ENCODE assay signal across 8 cellular contexts in genomic region chr1:210584439-210585113, GRCh38.
DNase-seq lines count a peak whose midpoint lies in the region; ATAC-seq and TF ChIP-seq lines count a peak whose summit lies in the region.

No MANE protein-coding gene starts in this region.

- TF ChIP-seq CTCF in A673 (conservative IDR thresholded peaks at IDR 0.05; ENCODE audit: low read depth, low read length), result peak; percentile 87
- TF ChIP-seq CTCF in WI38 (IDR thresholded peaks at IDR 0.05; ENCODE audit: low read depth, low read length), result peak; percentile 66
- peak in 2 of 3 donors; percentile 31 to 46 for TF ChIP-seq CTCF in breast epithelium (IDR thresholded peaks at IDR 0.05)

- H3K27me3 ChIP-seq in A673 (replicated peaks; ENCODE audit: insufficient read depth, low read depth, low read length, poor library complexity) (peaks cover 24% of the 10 kb centered on the region), breast epithelium (no peaks in the 10 kb centered on the region)

- POLR2A ChIA-PET in A673 (lab: Charles Lee; ENCODE audit: low non-redundant PET), result interaction anchor here (0.6 kb wide), 1 partner anchor 210 kb away, joined by 3 read pairs; no protein-coding TSS in a partner anchor

- no TSS peak for BruUV-seq in A673 (replicated peaks; lab: Mats Ljungman, UMichigan)

- peak; percentile 91 for DNase-seq in A673 (ENCODE audit: low spot score)
- DNase-seq in NCI-H2196 (lab: John Stamatoyannopoulos, UW; ENCODE audit: unreplicated experiment), result peak; percentile 94
- DNase-seq in breast epithelium (ENCODE audit: low spot score in 2 of 2), result peak in 1 of 2 donors; percentile 67
- peak; percentile 91 for DNase-seq in islet precursor cell
- peak; percentile 78 for DNase-seq in stimulated activated CD4-positive, alpha-beta T cell treated with anti-CD3 and anti-CD28 coated beads, Interleukin-1b, Interleukin-23, amount 100 ng/mL, for 48 hours

- H3K4me3 ChIP-seq in A673 (ENCODE audit: low read depth, low read length, poor library complexity, severe bottlenecking) (no peak overlapping the region), WI38 (ENCODE audit: low read depth, low read length) (no peak overlapping the region), breast epithelium (no peak overlapping the region)

- intact Hi-C loops in A673 (cut with micrococcal nuclease; ENCODE audit: unreplicated experiment) (loop anchor here (1.0 to 10.0 kb wide), 5 partner anchors 136 to 550 kb away; partner anchors contain the start of gene KCNH1), breast epithelium (cut with DNase I; ENCODE audit: low total_unique reads) (no loop called here)

- H3K4me1 ChIP-seq in A673 (ENCODE audit: insufficient read depth, low read length, poor library complexity, severe bottlenecking) (no peaks in the 10 kb centered on the region), breast epithelium (no peaks in the 10 kb centered on the region)

- H3K36me3 ChIP-seq in A673 (ENCODE audit: insufficient read depth, low read length, poor library complexity, severe bottlenecking) (no peaks in the 10 kb centered on the region), breast epithelium (no peaks in the 10 kb centered on the region)

- CTCF ChIA-PET in A673 (lab: Charles Lee), result interaction anchor here (0.7 to 2.2 kb wide), 2 partner anchors 549 to 551 kb away, joined by 3 to 14 read pairs; partner anchors contain the start of gene KCNH1

- ATAC-seq in GM18867 (IDR thresholded peaks at IDR 0.05; ENCODE audit: unreplicated experiment), result peak; percentile 93
- peak; percentile 86 for ATAC-seq in HG03175 (IDR thresholded peaks at IDR 0.05; ENCODE audit: unreplicated experiment)

- no peak for TF ChIP-seq POLR2A in breast epithelium (IDR thresholded peaks at IDR 0.05)

- H3K27ac ChIP-seq in A673 (ENCODE audit: low read depth, low read length, poor library complexity, severe bottlenecking) (no peak overlapping the region), breast epithelium (no peak overlapping the region)

- no peaks in the 10 kb centered on the region for H3K9me3 ChIP-seq in A673 (ENCODE audit: low read depth, low read length, poor library complexity, severe bottlenecking)
- H3K9me3 ChIP-seq in breast epithelium, result no peaks in the 10 kb centered on the region
